ENCODE assay signal across 1 cellular context in the genomic region with DNA sequence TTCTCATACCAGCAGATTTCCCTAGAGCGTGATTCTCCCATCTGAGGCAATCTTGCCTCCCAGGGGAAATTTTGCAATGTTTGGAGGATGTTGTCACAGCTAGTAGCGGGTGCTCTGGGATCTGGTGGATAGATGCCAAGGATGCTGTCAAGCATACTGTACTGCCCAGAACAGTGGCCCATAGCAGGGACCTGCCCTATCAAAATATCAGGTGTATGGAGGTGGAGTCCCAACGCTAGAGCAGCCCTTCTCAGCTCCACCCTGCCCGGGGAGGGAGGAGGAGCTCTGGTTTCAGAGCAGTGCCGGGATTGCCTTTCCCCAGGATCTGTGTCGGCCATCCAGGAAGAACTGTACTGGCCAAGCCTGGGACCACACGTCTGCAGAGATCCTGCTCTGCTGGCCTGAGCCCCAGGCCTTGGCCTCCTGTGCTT.
TF ChIP-seq lines count a peak whose summit lies in the region.

No MANE protein-coding gene starts in this region.

TF ChIP-seq in HEK293, 187 proteins besides CTCF, POLR2A, EP300 and RAD21 (continued from another document):
- TF ChIP-seq, protein P1, sequence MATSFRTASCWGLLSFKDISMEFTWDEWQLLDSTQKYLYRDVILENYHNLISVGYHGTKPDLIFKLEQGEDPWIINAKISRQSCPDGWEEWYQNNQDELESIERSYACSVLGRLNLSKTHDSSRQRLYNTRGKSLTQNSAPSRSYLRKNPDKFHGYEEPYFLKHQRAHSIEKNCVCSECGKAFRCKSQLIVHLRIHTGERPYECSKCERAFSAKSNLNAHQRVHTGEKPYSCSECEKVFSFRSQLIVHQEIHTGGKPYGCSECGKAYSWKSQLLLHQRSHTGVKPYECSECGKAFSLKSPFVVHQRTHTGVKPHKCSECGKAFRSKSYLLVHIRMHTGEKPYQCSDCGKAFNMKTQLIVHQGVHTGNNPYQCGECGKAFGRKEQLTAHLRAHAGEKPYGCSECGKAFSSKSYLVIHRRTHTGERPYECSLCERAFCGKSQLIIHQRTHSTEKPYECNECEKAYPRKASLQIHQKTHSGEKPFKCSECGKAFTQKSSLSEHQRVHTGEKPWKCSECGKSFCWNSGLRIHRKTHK (tag by site-specific recombination; IDR thresholded peaks at IDR 0.05): no peak
- TF ChIP-seq ZNF610 (tag by site-specific recombination; IDR thresholded peaks at IDR 0.05; ENCODE audit: borderline replicate concordance) (no peak), ZFP37 (tag by site-specific recombination; IDR thresholded peaks at IDR 0.05) (no peak), ZEB2 (tag by site-specific recombination; IDR thresholded peaks at IDR 0.05) (peak; percentile 40), ZNF548 (tag by site-specific recombination; IDR thresholded peaks at IDR 0.05) (no peak), ZNF404 (tag by site-specific recombination; IDR thresholded peaks at IDR 0.05) (no peak), ZNF2 (tag by site-specific recombination; IDR thresholded peaks at IDR 0.05) (no peak), ZNF561 (tag by site-specific recombination; IDR thresholded peaks at IDR 0.05; ENCODE audit: borderline replicate concordance) (no peak), ZNF423 (tag by site-specific recombination; IDR thresholded peaks at IDR 0.05) (no peak), ZNF510 (tag by site-specific recombination; IDR thresholded peaks at IDR 0.05; ENCODE audit: insufficient replicate concordance) (no peak), ZNF175 (tag by site-specific recombination; IDR thresholded peaks at IDR 0.05) (no peak), ZNF837 (tag by site-specific recombination; IDR thresholded peaks at IDR 0.05) (no peak), KLF10 (tag by site-specific recombination; IDR thresholded peaks at IDR 0.05) (no peak), BCL11A (tag by site-specific recombination; IDR thresholded peaks at IDR 0.05; ENCODE audit: low read depth) (no peak), ZNF473 (tag by site-specific recombination; IDR thresholded peaks at IDR 0.05) (no peak), ZBTB8A (tag by site-specific recombination; IDR thresholded peaks at IDR 0.05) (no peak), GLI4 (tag by site-specific recombination; IDR thresholded peaks at IDR 0.05) (no peak), ZNF37A (tag by site-specific recombination; IDR thresholded peaks at IDR 0.05) (no peak), ZNF501 (tag by site-specific recombination; IDR thresholded peaks at IDR 0.05) (no peak), IKZF3 (tag by site-specific recombination; IDR thresholded peaks at IDR 0.05) (0 out of 2 replicates have a peak, but pooled peaks have one; percentile 11), KLF8 (tag by site-specific recombination; IDR thresholded peaks at IDR 0.05) (no peak), ZNF184 (tag by site-specific recombination; IDR thresholded peaks at IDR 0.05) (no peak), ZNF530 (tag by site-specific recombination; IDR thresholded peaks at IDR 0.05; ENCODE audit: low read depth) (no peak), TRIM28 (IDR thresholded peaks at IDR 0.05; ENCODE audit: borderline replicate concordance, low read length) (no peak), SP3 (tag by site-specific recombination; IDR thresholded peaks at IDR 0.05) (no peak), ZNF121 (tag by site-specific recombination; IDR thresholded peaks at IDR 0.05) (no peak), ZBTB48 (tag by site-specific recombination; IDR thresholded peaks at IDR 0.05) (no peak), ZNF658 (tag by site-specific recombination; IDR thresholded peaks at IDR 0.05) (no peak), SCRT2 (tag by site-specific recombination; IDR thresholded peaks at IDR 0.05) (no peak)
- TF ChIP-seq, protein P2, sequence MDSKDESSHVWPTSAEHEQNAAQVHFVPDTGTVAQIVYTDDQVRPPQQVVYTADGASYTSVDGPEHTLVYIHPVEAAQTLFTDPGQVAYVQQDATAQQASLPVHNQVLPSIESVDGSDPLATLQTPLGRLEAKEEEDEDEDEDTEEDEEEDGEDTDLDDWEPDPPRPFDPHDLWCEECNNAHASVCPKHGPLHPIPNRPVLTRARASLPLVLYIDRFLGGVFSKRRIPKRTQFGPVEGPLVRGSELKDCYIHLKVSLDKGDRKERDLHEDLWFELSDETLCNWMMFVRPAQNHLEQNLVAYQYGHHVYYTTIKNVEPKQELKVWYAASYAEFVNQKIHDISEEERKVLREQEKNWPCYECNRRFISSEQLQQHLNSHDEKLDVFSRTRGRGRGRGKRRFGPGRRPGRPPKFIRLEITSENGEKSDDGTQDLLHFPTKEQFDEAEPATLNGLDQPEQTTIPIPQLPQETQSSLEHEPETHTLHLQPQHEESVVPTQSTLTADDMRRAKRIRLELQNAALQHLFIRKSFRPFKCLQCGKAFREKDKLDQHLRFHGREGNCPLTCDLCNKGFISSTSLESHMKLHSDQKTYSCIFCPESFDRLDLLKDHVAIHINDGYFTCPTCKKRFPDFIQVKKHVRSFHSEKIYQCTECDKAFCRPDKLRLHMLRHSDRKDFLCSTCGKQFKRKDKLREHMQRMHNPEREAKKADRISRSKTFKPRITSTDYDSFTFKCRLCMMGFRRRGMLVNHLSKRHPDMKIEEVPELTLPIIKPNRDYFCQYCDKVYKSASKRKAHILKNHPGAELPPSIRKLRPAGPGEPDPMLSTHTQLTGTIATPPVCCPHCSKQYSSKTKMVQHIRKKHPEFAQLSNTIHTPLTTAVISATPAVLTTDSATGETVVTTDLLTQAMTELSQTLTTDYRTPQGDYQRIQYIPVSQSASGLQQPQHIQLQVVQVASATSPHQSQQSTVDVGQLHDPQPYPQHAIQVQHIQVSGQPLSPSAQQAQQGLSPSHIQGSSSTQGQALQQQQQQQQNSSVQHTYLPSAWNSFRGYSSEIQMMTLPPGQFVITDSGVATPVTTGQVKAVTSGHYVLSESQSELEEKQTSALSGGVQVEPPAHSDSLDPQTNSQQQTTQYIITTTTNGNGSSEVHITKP (tag by site-specific recombination; IDR thresholded peaks at IDR 0.05): no peak
- TF ChIP-seq, protein P3, sequence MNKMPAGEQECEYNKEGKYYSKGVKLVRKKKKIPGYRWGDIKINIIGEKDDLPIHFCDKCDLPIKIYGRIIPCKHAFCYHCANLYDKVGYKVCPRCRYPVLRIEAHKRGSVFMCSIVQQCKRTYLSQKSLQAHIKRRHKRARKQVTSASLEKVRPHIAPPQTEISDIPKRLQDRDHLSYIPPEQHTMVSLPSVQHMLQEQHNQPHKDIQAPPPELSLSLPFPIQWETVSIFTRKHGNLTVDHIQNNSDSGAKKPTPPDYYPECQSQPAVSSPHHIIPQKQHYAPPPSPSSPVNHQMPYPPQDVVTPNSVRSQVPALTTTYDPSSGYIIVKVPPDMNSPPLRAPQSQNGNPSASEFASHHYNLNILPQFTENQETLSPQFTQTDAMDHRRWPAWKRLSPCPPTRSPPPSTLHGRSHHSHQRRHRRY (tag by site-specific recombination; IDR thresholded peaks at IDR 0.05): no peak
- TF ChIP-seq, protein P4, sequence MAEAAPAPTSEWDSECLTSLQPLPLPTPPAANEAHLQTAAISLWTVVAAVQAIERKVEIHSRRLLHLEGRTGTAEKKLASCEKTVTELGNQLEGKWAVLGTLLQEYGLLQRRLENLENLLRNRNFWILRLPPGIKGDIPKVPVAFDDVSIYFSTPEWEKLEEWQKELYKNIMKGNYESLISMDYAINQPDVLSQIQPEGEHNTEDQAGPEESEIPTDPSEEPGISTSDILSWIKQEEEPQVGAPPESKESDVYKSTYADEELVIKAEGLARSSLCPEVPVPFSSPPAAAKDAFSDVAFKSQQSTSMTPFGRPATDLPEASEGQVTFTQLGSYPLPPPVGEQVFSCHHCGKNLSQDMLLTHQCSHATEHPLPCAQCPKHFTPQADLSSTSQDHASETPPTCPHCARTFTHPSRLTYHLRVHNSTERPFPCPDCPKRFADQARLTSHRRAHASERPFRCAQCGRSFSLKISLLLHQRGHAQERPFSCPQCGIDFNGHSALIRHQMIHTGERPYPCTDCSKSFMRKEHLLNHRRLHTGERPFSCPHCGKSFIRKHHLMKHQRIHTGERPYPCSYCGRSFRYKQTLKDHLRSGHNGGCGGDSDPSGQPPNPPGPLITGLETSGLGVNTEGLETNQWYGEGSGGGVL (tag by site-specific recombination; IDR thresholded peaks at IDR 0.05): no peak
